ENCODE assay signal across 8 cellular contexts in genomic region chr16:2881783-2882459, GRCh38. TPM values are rescaled to one million over a fixed set of nuclear protein-coding genes. Genes with fewer than 3 reads are reported as not detected.
A peak's percentile ranks its signal among the peaks of the same experiment; 100 is the strongest.
DNase-seq lines count a peak whose midpoint lies in the region; ATAC-seq and TF ChIP-seq lines count a peak whose summit lies in the region.
"Not testable (repeated sequence)": the region's sequence is repeated elsewhere in the genome, so short reads cannot be mapped to it uniquely, and the experiment has no call there.

No MANE protein-coding gene starts in this region.

- ATAC-seq in GM18909 (IDR thresholded peaks at IDR 0.05; ENCODE audit: poor library complexity, unreplicated experiment) = peak; percentile 5
- ATAC-seq in HG03196 (IDR thresholded peaks at IDR 0.05; ENCODE audit: unreplicated experiment) = peak; percentile 14
- ATAC-seq in effector memory CD8-positive, alpha-beta T cell (replicated peaks) = not testable (repeated sequence)
- ATAC-seq in left lobe of liver = peak; percentile 9
- ATAC-seq in sciatic nerve = peak; percentile 2

- H4K20me1 ChIP-seq in OCI-LY1 (ENCODE audit: insufficient read depth, low read length) = not testable (repeated sequence)

- in situ Hi-C loops in ACHN (cut with HindIII; ENCODE audit: low pct_ligation_motif_present, low pct_unique_long_range_greater_than_20kb, low sequenced_read_pairs) = not testable (repeated sequence)

- peak overlapping the region; percentile 91 for H3K4me3 Mint-ChIP-seq in effector memory CD8-positive, alpha-beta T cell

- peak overlapping the region; percentile 94 to 95 for H3K27ac Mint-ChIP-seq in effector memory CD8-positive, alpha-beta T cell

- peak; percentile 46 for DNase-seq in ACHN
- DNase-seq in activated CD8-positive, alpha-beta memory T cell treated with anti-CD3 and anti-CD28 coated beads, Interleukin-2, amount 50 U/mL, for 48 hours = peak; percentile 70
- peak in 2 of 3 experiments; percentile 13 to 25 for DNase-seq in effector memory CD8-positive, alpha-beta T cell
- peak; percentile 55 for DNase-seq in left lobe of liver (ENCODE audit: low spot score)
- not testable (repeated sequence) for DNase-seq in sciatic nerve (ENCODE audit: low spot score)

- H3K27me3 ChIP-seq in OCI-LY1 (ENCODE audit: insufficient read depth, low read length) = not testable (repeated sequence)

- H3K9me3 ChIP-seq in OCI-LY1 (ENCODE audit: low read length) = not testable (repeated sequence)

- H3K27ac ChIP-seq in OCI-LY1 (ENCODE audit: low read depth, low read length, poor library complexity, severe bottlenecking) = not testable (repeated sequence)

- H3K4me2 ChIP-seq in OCI-LY1 (ENCODE audit: low read length) = peak overlapping the region; percentile 69

- H3K36me3 ChIP-seq in OCI-LY1 (ENCODE audit: insufficient read depth, low read length) = not testable (repeated sequence)

- H3K79me2 ChIP-seq in OCI-LY1 (ENCODE audit: insufficient read depth, low read length) = not testable (repeated sequence)

- H3K4me1 ChIP-seq in OCI-LY1 (ENCODE audit: insufficient read depth, low read length, severe bottlenecking) = not testable (repeated sequence)

- H3K36me3 Mint-ChIP-seq in effector memory CD8-positive, alpha-beta T cell (ENCODE audit: insufficient read depth) = peaks cover 18% of the 10 kb centered on the region

- H3K27me3 Mint-ChIP-seq in effector memory CD8-positive, alpha-beta T cell = not testable (repeated sequence)

- not testable (repeated sequence) for H3K9me2 ChIP-seq in OCI-LY1 (ENCODE audit: low read depth, low read length)

- TF ChIP-seq CTCF in OCI-LY1 (IDR thresholded peaks at IDR 0.05; ENCODE audit: low read length) = not testable (repeated sequence)

- not testable (repeated sequence) for H3K9me3 Mint-ChIP-seq in effector memory CD8-positive, alpha-beta T cell

- peak overlapping the region; percentile 47; the same call in 1 of the 2 replicates for H3K9ac ChIP-seq in OCI-LY1 (ENCODE audit: low read length)

- intact Hi-C loops in sciatic nerve (cut with DNase I) = not testable (repeated sequence)

- peaks cover 10 to 17% of the 10 kb centered on the region in 2 donors for H3K4me1 Mint-ChIP-seq in effector memory CD8-positive, alpha-beta T cell (ENCODE audit: low read depth in 2 of 2)

- H3F3A ChIP-seq in OCI-LY1 (ENCODE audit: insufficient read depth, low read length) = not testable (repeated sequence)

- H3K4me3 ChIP-seq in OCI-LY1 (ENCODE audit: low read depth, low read length, poor library complexity, severe bottlenecking) = peak overlapping the region; percentile 68

- H2AFZ ChIP-seq in OCI-LY1 (ENCODE audit: low read length) = not testable (repeated sequence)

RNA-seq across cellular contexts. Expression of gene FLYWCH2, which starts 1.1 kb away (rescaled TPM):
- total RNA-seq in left lobe of liver (5.9 TPM), sciatic nerve (17.7 TPM)

RNA-seq across cellular contexts. Expression of gene PRSS22, which starts 24.0 kb away (rescaled TPM):
- total RNA-seq in left lobe of liver (0.70 TPM), sciatic nerve (0.36 TPM)

RNA-seq across cellular contexts. Expression of gene FLYWCH1, which starts 29.8 kb away (rescaled TPM):
- total RNA-seq in left lobe of liver = 18.8 TPM
- 72.5 TPM for total RNA-seq in sciatic nerve

RNA-seq across cellular contexts. Expression of gene ZG16B, which starts 51.8 kb away (rescaled TPM):
- total RNA-seq in left lobe of liver (not detected), sciatic nerve (not detected)
